In the genomic region with DNA sequence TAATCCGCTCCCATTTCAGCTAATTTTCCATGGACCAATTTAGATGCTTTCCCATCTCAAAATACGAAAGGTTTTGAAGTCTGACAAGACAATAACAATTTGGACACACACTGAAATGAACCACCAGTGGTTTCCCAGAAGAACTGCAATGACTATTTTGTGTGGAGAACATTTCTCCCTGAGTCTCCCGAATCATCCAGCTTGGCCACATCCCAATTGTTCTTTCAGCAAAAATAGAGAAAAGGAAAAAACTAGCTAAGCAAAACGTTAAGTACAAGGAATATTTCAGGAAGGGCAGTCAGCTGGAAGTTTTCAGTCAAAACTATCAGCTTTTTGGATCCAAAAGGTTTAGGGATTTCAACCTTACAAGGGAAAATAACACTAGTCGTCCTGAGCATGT, we compare ENCODE assay signal across 1 cellular context.
A peak's percentile ranks its signal among the peaks of the same experiment; 100 is the strongest.
TF ChIP-seq lines count a peak whose summit lies in the region.

No MANE protein-coding gene starts in this region.

TF ChIP-seq in IMR-90, 13 proteins besides CTCF, POLR2A, EP300 and RAD21:
- no peak for TF ChIP-seq MAZ (IDR thresholded peaks at IDR 0.05; ENCODE audit: borderline replicate concordance, low read depth, low read length)
- peak; percentile 53; the same call in 1 of the 2 replicates for TF ChIP-seq NFE2L2 (IDR thresholded peaks at IDR 0.05; ENCODE audit: low read depth, low read length)
